ENCODE assay signal across 12 cellular contexts in genomic region chr4:6692379-6692778, GRCh38. TPM values are rescaled to one million over a fixed set of nuclear protein-coding genes. Genes with fewer than 3 reads are reported as not detected.
A peak's percentile ranks its signal among the peaks of the same experiment; 100 is the strongest.
DNase-seq lines count a peak whose midpoint lies in the region; ATAC-seq and TF ChIP-seq lines count a peak whose summit lies in the region.
"Had no signal": no experiment of that assay in that cellular context is flagged by ENCODE, and none has a peak within 500 bp of the region (broad histone marks: within the 10 kb centered on the region; RNA-seq: fewer than 3 reads in every experiment).

No MANE protein-coding gene starts in this region.

- no peaks in the 10 kb centered on the region for H3K36me3 Mint-ChIP-seq in CD4-positive, CD25-positive, alpha-beta regulatory T cell
- peaks cover 19% of the 10 kb centered on the region for H3K36me3 Mint-ChIP-seq in central memory CD8-positive, alpha-beta T cell (ENCODE audit: insufficient read depth)

- H2AFZ ChIP-seq in osteoblast (ENCODE audit: low read length), result peak overlapping the region; percentile 46

- no peak overlapping the region for H3K4me2 ChIP-seq in osteoblast (ENCODE audit: insufficient read depth, low read length)

- H3K4me3 Mint-ChIP-seq in CD4-positive, CD25-positive, alpha-beta regulatory T cell, result peak overlapping the region in 2 of 4 donors; percentile 33 to 71
- H3K4me3 Mint-ChIP-seq in central memory CD8-positive, alpha-beta T cell, result no peak overlapping the region
- H3K4me3 Mint-ChIP-seq: stimulated activated naive CD8-positive, alpha-beta T cell treated with anti-CD3 and anti-CD28 coated beads, Interleukin-15, Interleukin-2, amounts not matched to agents 100 ng/mL and 50 ng/mL, for 24 hours had no signal

- no peaks in the 10 kb centered on the region for H3K9me3 ChIP-seq in CD4-positive, CD25-positive, alpha-beta regulatory T cell (ENCODE audit: control insufficient read depth in 2 of 2, low read length in 2 of 2)
- no peaks in the 10 kb centered on the region for H3K9me3 ChIP-seq in osteoblast (ENCODE audit: low read depth, low read length)
- H3K9me3 ChIP-seq in aorta (ENCODE audit: control insufficient read depth, low read length), result no peaks in the 10 kb centered on the region
- H3K9me3 ChIP-seq: right atrium auricular region had no signal

- no peak overlapping the region for H3K4me3 ChIP-seq in CD4-positive, CD25-positive, alpha-beta regulatory T cell (ENCODE audit: low read depth, low read length)
- H3K4me3 ChIP-seq in osteoblast (ENCODE audit: insufficient read depth, low read length), result no peak overlapping the region
- no peak overlapping the region for H3K4me3 ChIP-seq in aorta (ENCODE audit: low read length in 2 of 2)
- H3K4me3 ChIP-seq: right atrium auricular region had no signal

- intact Hi-C loops in aorta (cut with DNase I), result no loop called here

- H3K27me3 ChIP-seq in CD4-positive, CD25-positive, alpha-beta regulatory T cell (ENCODE audit: control insufficient read depth, insufficient read depth, low read length), result no peaks in the 10 kb centered on the region
- no peaks in the 10 kb centered on the region for H3K27me3 ChIP-seq in osteoblast (ENCODE audit: insufficient read depth, low read length)
- no peaks in the 10 kb centered on the region for H3K27me3 ChIP-seq in aorta (ENCODE audit: control insufficient read depth in 1 of 2, insufficient read depth in 2 of 2, low read length in 1 of 2)
- H3K27me3 ChIP-seq: right atrium auricular region had no signal

- WGBS in aorta, 2 donors, result 86 to 88% methylated on average over 8 of the region's 8 CpGs

- no peak for ATAC-seq in CD4-positive, CD25-positive, alpha-beta regulatory T cell (ENCODE audit: low read depth in 2 of 2)
- no peak for ATAC-seq in central memory CD8-positive, alpha-beta T cell (replicated peaks; ENCODE audit: extremely low read depth, poor library complexity, severe bottlenecking)
- ATAC-seq in aorta (ENCODE audit: low FRiP score) (no peak), HG03571 (IDR thresholded peaks at IDR 0.05; ENCODE audit: unreplicated experiment) (no peak)

- peaks cover 20 to 92% (median 55%) of the 10 kb centered on the region in 4 donors for H3K4me1 Mint-ChIP-seq in CD4-positive, CD25-positive, alpha-beta regulatory T cell
- H3K4me1 Mint-ChIP-seq in central memory CD8-positive, alpha-beta T cell, result peaks cover 84% of the 10 kb centered on the region

- H3K79me2 ChIP-seq in osteoblast (ENCODE audit: insufficient read depth, low read length), result no peaks in the 10 kb centered on the region

- H3K27me3 Mint-ChIP-seq in CD4-positive, CD25-positive, alpha-beta regulatory T cell, result no peaks in the 10 kb centered on the region
- no peaks in the 10 kb centered on the region for H3K27me3 Mint-ChIP-seq in central memory CD8-positive, alpha-beta T cell
- H3K27me3 Mint-ChIP-seq: stimulated activated naive CD8-positive, alpha-beta T cell treated with anti-CD3 and anti-CD28 coated beads, Interleukin-15, Interleukin-2, amounts not matched to agents 100 ng/mL and 50 ng/mL, for 24 hours had no signal

- no peak overlapping the region for H3K27ac ChIP-seq in CD4-positive, CD25-positive, alpha-beta regulatory T cell (ENCODE audit: insufficient read depth, low read length, poor library complexity, severe bottlenecking)
- H3K27ac ChIP-seq in osteoblast (ENCODE audit: low read depth, low read length) (no peak overlapping the region), aorta (ENCODE audit: low read depth in 1 of 2, low read length in 2 of 2) (no peak overlapping the region)
- H3K27ac ChIP-seq: right atrium auricular region, WERI-Rb-1 had no signal

- peaks cover 90% of the 10 kb centered on the region for H3K4me1 ChIP-seq in CD4-positive, CD25-positive, alpha-beta regulatory T cell (ENCODE audit: control insufficient read depth, insufficient read depth, low read length, poor library complexity, severe bottlenecking)
- peaks cover 20% of the 10 kb centered on the region for H3K4me1 ChIP-seq in osteoblast (ENCODE audit: insufficient read depth, low read length)
- H3K4me1 ChIP-seq in aorta (ENCODE audit: control insufficient read depth in 1 of 2, insufficient read depth in 2 of 2, low read length in 2 of 2), result no peaks in the 10 kb centered on the region

- TF ChIP-seq CTCF in osteoblast (IDR thresholded peaks at IDR 0.05; ENCODE audit: extremely low read depth, low read depth, low read length), result no peak

- H4K20me1 ChIP-seq in osteoblast (ENCODE audit: insufficient read depth, low read length), result no peaks in the 10 kb centered on the region

- peak overlapping the region; percentile 91 to 94 (median 92) for H3K27ac Mint-ChIP-seq in CD4-positive, CD25-positive, alpha-beta regulatory T cell
- peak overlapping the region; percentile 61 for H3K27ac Mint-ChIP-seq in central memory CD8-positive, alpha-beta T cell (ENCODE audit: low read depth)

- H3K36me3 ChIP-seq in CD4-positive, CD25-positive, alpha-beta regulatory T cell (ENCODE audit: control insufficient read depth, insufficient read depth, low read length), result no peaks in the 10 kb centered on the region
- H3K36me3 ChIP-seq in osteoblast (ENCODE audit: insufficient read depth, low read length), result no peaks in the 10 kb centered on the region
- H3K36me3 ChIP-seq in aorta (ENCODE audit: control insufficient read depth in 1 of 2, insufficient read depth in 2 of 2, low read length in 1 of 2), result no peaks in the 10 kb centered on the region
- H3K36me3 ChIP-seq: right atrium auricular region, WERI-Rb-1 had no signal

- H3K9me3 Mint-ChIP-seq in CD4-positive, CD25-positive, alpha-beta regulatory T cell, result no peaks in the 10 kb centered on the region
- no peaks in the 10 kb centered on the region for H3K9me3 Mint-ChIP-seq in central memory CD8-positive, alpha-beta T cell
- H3K9me3 Mint-ChIP-seq: stimulated activated naive CD8-positive, alpha-beta T cell treated with anti-CD3 and anti-CD28 coated beads, Interleukin-15, Interleukin-2, amounts not matched to agents 100 ng/mL and 50 ng/mL, for 24 hours had no signal

- DNase-seq in CD4-positive, CD25-positive, alpha-beta regulatory T cell, result no peak
- DNase-seq in HT-29 (ENCODE audit: low spot score), result peak; percentile 27
- no peak for DNase-seq in central memory CD8-positive, alpha-beta T cell (ENCODE audit: low spot score in 2 of 2)
- DNase-seq in osteoblast (ENCODE audit: insufficient read length, low spot score, missing footprints), result no peak
- DNase-seq in aorta, result no peak
- no peak for DNase-seq in NCI-H1092 (lab: John Stamatoyannopoulos, UW)
- no peak for DNase-seq in anterior cingulate cortex (lab: John Stamatoyannopoulos, UW)
- DNase-seq: NCI-H2171, WERI-Rb-1 had no signal

RNA-seq across cellular contexts. Expression of gene S100P, which starts 1.3 kb away (rescaled TPM):
- total RNA-seq in CD4-positive, CD25-positive, alpha-beta regulatory T cell, result not detected
- polyA plus RNA-seq in CD4-positive, CD25-positive, alpha-beta regulatory T cell, result 1 to 10 TPM in 3 of 4 donors, not detected in 1; 1.2 to 4.1 (median 1.5) TPM
- 412 and 628 TPM in 2 replicates for total RNA-seq in HT-29 (2014; rRNA removed; shearing (Covaris generic))
- total RNA-seq in osteoblast (0.29 and 0.36 TPM in 2 replicates), aorta (1 to 10 TPM; 1.9 to 7.2 TPM)
- 10 to 100 TPM in 1 of 2 donors, 1 to 10 TPM in 1; 4.3 to 17.2 TPM for polyA plus RNA-seq in aorta

RNA-seq across cellular contexts. Expression of gene MRFAP1L1, which starts 17.3 kb away (rescaled TPM):
- total RNA-seq in CD4-positive, CD25-positive, alpha-beta regulatory T cell, result 32.6 TPM
- polyA plus RNA-seq in CD4-positive, CD25-positive, alpha-beta regulatory T cell, result 100 to 1,000 TPM; 139 to 156 (median 150) TPM
- total RNA-seq in HT-29 (2014; rRNA removed; shearing (Covaris generic)), result 41.6 and 43.4 TPM in 2 replicates
- total RNA-seq in osteoblast, result 38.0 and 39.2 TPM in 2 replicates
- 10 to 100 TPM; 38.3 to 43.6 TPM for total RNA-seq in aorta
- polyA plus RNA-seq in aorta, result 10 to 100 TPM; 47.8 to 91.0 TPM

RNA-seq across cellular contexts. Expression of gene BLOC1S4, which starts 23.6 kb away (rescaled TPM):
- total RNA-seq in CD4-positive, CD25-positive, alpha-beta regulatory T cell, result 27.5 TPM
- polyA plus RNA-seq in CD4-positive, CD25-positive, alpha-beta regulatory T cell, result 100 to 1,000 TPM in 1 of 4 donors, 10 to 100 TPM in 3; 81.1 to 103 (median 94.8) TPM
- 28.7 and 31.3 TPM in 2 replicates for total RNA-seq in HT-29 (2014; rRNA removed; shearing (Covaris generic))
- total RNA-seq in osteoblast (10.0 and 10.9 TPM in 2 replicates), aorta (10 to 100 TPM; 10.8 to 12.5 TPM)
- polyA plus RNA-seq in aorta, result 1 to 10 TPM; 8.6 to 8.8 TPM

RNA-seq across cellular contexts. Expression of gene MRFAP1, which starts 51.9 kb away (rescaled TPM):
- 202 TPM for total RNA-seq in CD4-positive, CD25-positive, alpha-beta regulatory T cell
- 100 to 1,000 TPM; 148 to 188 (median 180) TPM for polyA plus RNA-seq in CD4-positive, CD25-positive, alpha-beta regulatory T cell
- total RNA-seq in HT-29 (2014; rRNA removed; shearing (Covaris generic)), result 92.4 and 106 TPM in 2 replicates
- total RNA-seq in osteoblast (94.1 and 95.2 TPM in 2 replicates), aorta (100 to 1,000 TPM; 244 to 263 TPM)
- 100 to 1,000 TPM; 326 to 419 TPM for polyA plus RNA-seq in aorta

Comparison
In these comparisons a context has a peak if more than half of its experiments do, and no peak if none do; other contexts are left out.
1. RNA of gene S100P, which starts 1.3 kb away (total RNA-seq): 412 to 628 TPM in HT-29; 1.9 to 7.2 TPM in aorta, not detected in CD4-positive, CD25-positive, alpha-beta regulatory T cell (single experiment) and 0.29 to 0.36 TPM in osteoblast; every median in the first group is over 10 times any median in the second.